ENCODE assay signal across 14 cellular contexts in genomic region chr2:194567661-194568017, GRCh38.
DNase-seq lines count a peak whose midpoint lies in the region; ATAC-seq and TF ChIP-seq lines count a peak whose summit lies in the region.
"Had no signal": no experiment of that assay in that cellular context is flagged by ENCODE, and none has a peak within 500 bp of the region (broad histone marks: within the 10 kb centered on the region; RNA-seq: fewer than 3 reads in every experiment).

No MANE protein-coding gene starts in this region.

- no peak overlapping the region for H3K4me3 Mint-ChIP-seq in endothelial cell (ENCODE audit: unreplicated experiment)

- peak; percentile 59 for ATAC-seq in GM18508 (IDR thresholded peaks at IDR 0.05; ENCODE audit: insufficient read depth, unreplicated experiment)
- ATAC-seq in GM19467 (IDR thresholded peaks at IDR 0.05; ENCODE audit: unreplicated experiment) = peak; percentile 62
- peak; percentile 53 for ATAC-seq in HG02759 (IDR thresholded peaks at IDR 0.05; ENCODE audit: unreplicated experiment)
- ATAC-seq in HG03342 (IDR thresholded peaks at IDR 0.05; ENCODE audit: unreplicated experiment) = peak; percentile 47
- no peak for ATAC-seq in GM18868 (IDR thresholded peaks at IDR 0.05; ENCODE audit: unreplicated experiment)
- ATAC-seq: activated CD4-positive, CD25-positive, alpha-beta regulatory T cell treated with anti-CD3 and anti-CD28 coated beads, Interleukin-2, amount 50 U/mL, for 24 hours had no signal

- H3K27ac Mint-ChIP-seq in endothelial cell (ENCODE audit: unreplicated experiment) = no peak overlapping the region

- peaks cover 6% of the 10 kb centered on the region for H3K4me1 Mint-ChIP-seq in endothelial cell (ENCODE audit: unreplicated experiment)

- H3K27ac ChIP-seq in coronary artery = no peak overlapping the region
- H3K27ac ChIP-seq: RWPE1, transverse colon had no signal

- TF ChIP-seq CTCF in endothelial cell (IDR thresholded peaks at IDR 0.05; ENCODE audit: unreplicated experiment) = no peak
- no peak for TF ChIP-seq CTCF in coronary artery (IDR thresholded peaks at IDR 0.05)

- no peaks in the 10 kb centered on the region for H3K36me3 Mint-ChIP-seq in endothelial cell (ENCODE audit: low read depth, unreplicated experiment)

- no peaks in the 10 kb centered on the region for H3K27me3 Mint-ChIP-seq in endothelial cell (ENCODE audit: unreplicated experiment)

- no peaks in the 10 kb centered on the region for H3K9me3 Mint-ChIP-seq in endothelial cell (ENCODE audit: unreplicated experiment)

- no peak for DNase-seq in NCI-H1105 treated with DMSO at 0.1 percent for 48 hours (lab: John Stamatoyannopoulos, UW)
- no peak for DNase-seq in endothelial cell (ENCODE audit: low spot score)
- DNase-seq in coronary artery (ENCODE audit: low spot score) = no peak
- DNase-seq: Caco-2; NCI-H1417 treated with DMSO at 0.1 percent for 48 hours; stimulated activated CD8-positive, alpha-beta memory T cell treated with anti-CD3 and anti-CD28 coated beads, Interleukin-4, amount 100 ng/mL, for 48 hours; transverse colon had no signal

- no peak overlapping the region for H3K4me3 ChIP-seq in coronary artery
- H3K4me3 ChIP-seq: transverse colon had no signal
